ENCODE assay signal across 9 cellular contexts in the genomic region with DNA sequence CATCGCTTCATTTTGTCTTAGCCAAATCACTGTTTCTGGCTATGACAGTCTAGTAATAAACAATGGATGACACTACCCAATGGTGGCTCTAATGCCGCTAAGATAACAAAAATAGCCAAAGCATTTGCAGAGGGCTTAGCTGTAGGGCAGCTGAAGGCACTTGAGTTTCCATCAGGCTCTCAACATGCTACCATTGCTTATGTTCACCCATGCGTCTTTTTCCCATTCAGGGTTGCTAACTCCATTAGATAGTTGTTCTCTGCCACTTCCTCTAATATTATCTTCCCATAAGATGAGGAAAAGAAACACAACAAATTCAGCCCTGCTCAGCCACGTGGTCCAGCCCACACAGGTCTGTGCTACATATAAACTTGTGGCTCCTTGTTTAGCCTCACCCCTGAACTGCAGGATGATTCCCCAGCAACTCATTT.
DNase-seq lines count a peak whose midpoint lies in the region; ATAC-seq and TF ChIP-seq lines count a peak whose summit lies in the region.
"Had no signal": no experiment of that assay in that cellular context is flagged by ENCODE, and none has a peak within 500 bp of the region (broad histone marks: within the 10 kb centered on the region; RNA-seq: fewer than 3 reads in every experiment).

No MANE protein-coding gene starts in this region.

- H3K4me1 Mint-ChIP-seq in CD14-positive monocyte, result peaks cover 64% of the 10 kb centered on the region
- peaks cover 69% of the 10 kb centered on the region for H3K4me1 Mint-ChIP-seq in activated T-cell treated with anti-CD3 and anti-CD28 coated beads, Interleukin-2, amount 50 U/mL, for 24 hours (ENCODE audit: low read depth)

- TF ChIP-seq CTCF in CD14-positive monocyte (IDR thresholded peaks at IDR 0.05) (no peak), parathyroid adenoma (IDR thresholded peaks at IDR 0.05) (no peak)

- H3K4me1 ChIP-seq in parathyroid adenoma, result peaks cover 5% of the 10 kb centered on the region

- no peak overlapping the region for H2AFZ ChIP-seq in parathyroid adenoma

- H3K36me3 ChIP-seq in parathyroid adenoma (ENCODE audit: control insufficient read depth, insufficient read depth, low read length), result no peaks in the 10 kb centered on the region

- H3K27me3 ChIP-seq in parathyroid adenoma (ENCODE audit: control insufficient read depth, insufficient read depth, low read length), result no peaks in the 10 kb centered on the region

- no peak overlapping the region for H3K4me2 ChIP-seq in parathyroid adenoma (ENCODE audit: low read length)

- no peaks in the 10 kb centered on the region for H3K27me3 Mint-ChIP-seq in CD14-positive monocyte (ENCODE audit: low read depth in 3 of 3)
- H3K27me3 Mint-ChIP-seq in activated T-cell treated with anti-CD3 and anti-CD28 coated beads, Interleukin-2, amount 50 U/mL, for 24 hours, result no peaks in the 10 kb centered on the region
- H3K27me3 Mint-ChIP-seq: activated naive CD4-positive, alpha-beta T cell treated with anti-CD3 and anti-CD28 coated beads, Interleukin-2, amount 50 U/mL, for 24 hours had no signal

- H3K27ac Mint-ChIP-seq in CD14-positive monocyte, result peak overlapping the region; percentile 85 to 93 (median 89)
- no peak overlapping the region for H3K27ac Mint-ChIP-seq in activated T-cell treated with anti-CD3 and anti-CD28 coated beads, Interleukin-2, amount 50 U/mL, for 24 hours
- H3K27ac Mint-ChIP-seq: activated naive CD4-positive, alpha-beta T cell treated with anti-CD3 and anti-CD28 coated beads, Interleukin-2, amount 50 U/mL, for 24 hours had no signal

- no peak overlapping the region for H3K4me3 ChIP-seq in parathyroid adenoma (ENCODE audit: low read depth, low read length)

- ATAC-seq in GM21528 (IDR thresholded peaks at IDR 0.05; ENCODE audit: low FRiP score, unreplicated experiment) (no peak), HG03520 (IDR thresholded peaks at IDR 0.05; ENCODE audit: unreplicated experiment) (no peak)

- no peaks in the 10 kb centered on the region for H3K9me3 Mint-ChIP-seq in CD14-positive monocyte
- H3K9me3 Mint-ChIP-seq in activated T-cell treated with anti-CD3 and anti-CD28 coated beads, Interleukin-2, amount 50 U/mL, for 24 hours, result no peaks in the 10 kb centered on the region
- H3K9me3 Mint-ChIP-seq: activated naive CD4-positive, alpha-beta T cell treated with anti-CD3 and anti-CD28 coated beads, Interleukin-2, amount 50 U/mL, for 24 hours had no signal

- intact Hi-C loops in CD14-positive monocyte (cut with micrococcal nuclease), result no loop called here

- H3K27ac ChIP-seq in cingulate gyrus (ENCODE audit: low read depth, low read length), result peak overlapping the region; percentile 66
- H3K27ac ChIP-seq in parathyroid adenoma, result peak overlapping the region; percentile 41

- no peak overlapping the region for H3K9ac ChIP-seq in parathyroid adenoma

- H3K9me3 ChIP-seq in parathyroid adenoma (ENCODE audit: control insufficient read depth, low read length), result no peaks in the 10 kb centered on the region

- H3K79me2 ChIP-seq in parathyroid adenoma, result no peaks in the 10 kb centered on the region

- H3K4me3 Mint-ChIP-seq in CD14-positive monocyte, result peak overlapping the region in 1 of 2 donors; percentile 35
- H3K4me3 Mint-ChIP-seq in activated T-cell treated with anti-CD3 and anti-CD28 coated beads, Interleukin-2, amount 50 U/mL, for 24 hours, result no peak overlapping the region
- H3K4me3 Mint-ChIP-seq: activated naive CD4-positive, alpha-beta T cell treated with anti-CD3 and anti-CD28 coated beads, Interleukin-2, amount 50 U/mL, for 24 hours had no signal

- DNase-seq in CD14-positive monocyte (ENCODE audit: low spot score) (no peak), NCI-H128 (lab: John Stamatoyannopoulos, UW; ENCODE audit: unreplicated experiment) (peak; percentile 35), UCSD-AML1 (lab: John Stamatoyannopoulos, UW; ENCODE audit: unreplicated experiment) (no peak)
- no peak for DNase-seq in activated T-cell treated with anti-CD3 and anti-CD28 coated beads, Interleukin-2, amount 50 U/mL, for 24 hours

- peaks cover 4 to 12% of the 10 kb centered on the region in 2 donors for H3K36me3 Mint-ChIP-seq in CD14-positive monocyte
- peaks cover 4% of the 10 kb centered on the region for H3K36me3 Mint-ChIP-seq in activated T-cell treated with anti-CD3 and anti-CD28 coated beads, Interleukin-2, amount 50 U/mL, for 24 hours (ENCODE audit: low read depth)
- H3K36me3 Mint-ChIP-seq: activated naive CD4-positive, alpha-beta T cell treated with anti-CD3 and anti-CD28 coated beads, Interleukin-2, amount 50 U/mL, for 24 hours had no signal
